ENCODE assay signal across 1 cellular context in genomic region chr6:14618759-14619418, GRCh38.
TF ChIP-seq lines count a peak whose summit lies in the region.

No MANE protein-coding gene starts in this region.

TF ChIP-seq in K562, 482 proteins besides CTCF, POLR2A, EP300 and RAD21 (continued from another document):
- TF ChIP-seq GTF2F1 (IDR thresholded peaks at IDR 0.05; ENCODE audit: low read depth, low read length) (no peak), ZNF395 (CRISPR knock-in tag; IDR thresholded peaks at IDR 0.05) (0 out of 2 replicates have a peak, but pooled peaks have one; percentile 53), NR2C1 (IDR thresholded peaks at IDR 0.05) (peak; percentile 57), NR2C1 (tag; IDR thresholded peaks at IDR 0.05) (no peak), ZNF253 (CRISPR knock-in tag; conservative IDR thresholded peaks at IDR 0.05) (no peak), RCOR1 (IDR thresholded peaks at IDR 0.05; ENCODE audit: borderline replicate concordance in 1 of 2, low read depth in 2 of 2, low read length in 2 of 2) (peak in 1 of 2 experiments; percentile 85; a peak in 2 of 4 replicates), ARID2 (IDR thresholded peaks at IDR 0.05) (no peak), NR2F6 (CRISPR knock-in tag; IDR thresholded peaks at IDR 0.05) (no peak), HEY1 (CRISPR knock-in tag; IDR thresholded peaks at IDR 0.05; ENCODE audit: borderline replicate concordance) (no peak), SP1 (CRISPR knock-in tag; IDR thresholded peaks at IDR 0.05) (peak; percentile 54; the same call in 1 of the 2 replicates), ZNF318 (IDR thresholded peaks at IDR 0.05; ENCODE audit: borderline replicate concordance in 1 of 2, low read depth in 1 of 2) (no peak), ZNF384 (IDR thresholded peaks at IDR 0.05; ENCODE audit: low read depth, low read length) (no peak), GATA2 (CRISPR knock-in tag; IDR thresholded peaks at IDR 0.05) (peak; percentile 48; the same call in 1 of the 2 replicates), HDGF (IDR thresholded peaks at IDR 0.05) (0 out of 2 replicates have a peak, but pooled peaks have one; percentile 21), CREM (IDR thresholded peaks at IDR 0.05; ENCODE audit: low read depth) (0 out of 2 replicates have a peak, but pooled peaks have one; percentile 9), SOX6 (IDR thresholded peaks at IDR 0.05) (peak; percentile 55; the same call in 1 of the 2 replicates), ZNF512 (tag; IDR thresholded peaks at IDR 0.05) (no peak), RFX7 (CRISPR knock-in tag; IDR thresholded peaks at IDR 0.05) (no peak), L3MBTL2 (IDR thresholded peaks at IDR 0.05) (0 out of 2 replicates have a peak, but pooled peaks have one; percentile 57), DNMT1 (IDR thresholded peaks at IDR 0.05) (no peak), HDAC2 (IDR thresholded peaks at IDR 0.05) (no peak), ZNF324 (CRISPR knock-in tag; IDR thresholded peaks at IDR 0.05) (no peak), BHLHE40 (IDR thresholded peaks at IDR 0.05; ENCODE audit: low read length) (peak; percentile 77), ZSCAN32 (CRISPR knock-in tag; IDR thresholded peaks at IDR 0.05) (no peak), WHSC1 (IDR thresholded peaks at IDR 0.05; ENCODE audit: low read length) (no peak), MNT (conservative IDR thresholded peaks at IDR 0.05) (peak in 1 of 2 experiments; percentile 57; a peak in 2 of 4 replicates)
- TF ChIP-seq, protein P1, sequence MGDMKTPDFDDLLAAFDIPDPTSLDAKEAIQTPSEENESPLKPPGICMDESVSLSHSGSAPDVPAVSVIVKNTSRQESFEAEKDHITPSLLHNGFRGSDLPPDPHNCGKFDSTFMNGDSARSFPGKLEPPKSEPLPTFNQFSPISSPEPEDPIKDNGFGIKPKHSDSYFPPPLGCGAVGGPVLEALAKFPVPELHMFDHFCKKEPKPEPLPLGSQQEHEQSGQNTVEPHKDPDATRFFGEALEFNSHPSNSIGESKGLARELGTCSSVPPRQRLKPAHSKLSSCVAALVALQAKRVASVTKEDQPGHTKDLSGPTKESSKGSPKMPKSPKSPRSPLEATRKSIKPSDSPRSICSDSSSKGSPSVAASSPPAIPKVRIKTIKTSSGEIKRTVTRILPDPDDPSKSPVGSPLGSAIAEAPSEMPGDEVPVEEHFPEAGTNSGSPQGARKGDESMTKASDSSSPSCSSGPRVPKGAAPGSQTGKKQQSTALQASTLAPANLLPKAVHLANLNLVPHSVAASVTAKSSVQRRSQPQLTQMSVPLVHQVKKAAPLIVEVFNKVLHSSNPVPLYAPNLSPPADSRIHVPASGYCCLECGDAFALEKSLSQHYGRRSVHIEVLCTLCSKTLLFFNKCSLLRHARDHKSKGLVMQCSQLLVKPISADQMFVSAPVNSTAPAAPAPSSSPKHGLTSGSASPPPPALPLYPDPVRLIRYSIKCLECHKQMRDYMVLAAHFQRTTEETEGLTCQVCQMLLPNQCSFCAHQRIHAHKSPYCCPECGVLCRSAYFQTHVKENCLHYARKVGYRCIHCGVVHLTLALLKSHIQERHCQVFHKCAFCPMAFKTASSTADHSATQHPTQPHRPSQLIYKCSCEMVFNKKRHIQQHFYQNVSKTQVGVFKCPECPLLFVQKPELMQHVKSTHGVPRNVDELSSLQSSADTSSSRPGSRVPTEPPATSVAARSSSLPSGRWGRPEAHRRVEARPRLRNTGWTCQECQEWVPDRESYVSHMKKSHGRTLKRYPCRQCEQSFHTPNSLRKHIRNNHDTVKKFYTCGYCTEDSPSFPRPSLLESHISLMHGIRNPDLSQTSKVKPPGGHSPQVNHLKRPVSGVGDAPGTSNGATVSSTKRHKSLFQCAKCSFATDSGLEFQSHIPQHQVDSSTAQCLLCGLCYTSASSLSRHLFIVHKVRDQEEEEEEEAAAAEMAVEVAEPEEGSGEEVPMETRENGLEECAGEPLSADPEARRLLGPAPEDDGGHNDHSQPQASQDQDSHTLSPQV (IDR thresholded peaks at IDR 0.05), result 0 out of 2 replicates have a peak, but pooled peaks have one; percentile 33
- TF ChIP-seq, protein P2, sequence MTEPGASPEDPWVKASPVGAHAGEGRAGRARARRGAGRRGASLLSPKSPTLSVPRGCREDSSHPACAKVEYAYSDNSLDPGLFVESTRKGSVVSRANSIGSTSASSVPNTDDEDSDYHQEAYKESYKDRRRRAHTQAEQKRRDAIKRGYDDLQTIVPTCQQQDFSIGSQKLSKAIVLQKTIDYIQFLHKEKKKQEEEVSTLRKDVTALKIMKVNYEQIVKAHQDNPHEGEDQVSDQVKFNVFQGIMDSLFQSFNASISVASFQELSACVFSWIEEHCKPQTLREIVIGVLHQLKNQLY (CRISPR knock-in tag; conservative IDR thresholded peaks at IDR 0.05), result no peak
